ENCODE assay signal across 13 cellular contexts in the genomic region with DNA sequence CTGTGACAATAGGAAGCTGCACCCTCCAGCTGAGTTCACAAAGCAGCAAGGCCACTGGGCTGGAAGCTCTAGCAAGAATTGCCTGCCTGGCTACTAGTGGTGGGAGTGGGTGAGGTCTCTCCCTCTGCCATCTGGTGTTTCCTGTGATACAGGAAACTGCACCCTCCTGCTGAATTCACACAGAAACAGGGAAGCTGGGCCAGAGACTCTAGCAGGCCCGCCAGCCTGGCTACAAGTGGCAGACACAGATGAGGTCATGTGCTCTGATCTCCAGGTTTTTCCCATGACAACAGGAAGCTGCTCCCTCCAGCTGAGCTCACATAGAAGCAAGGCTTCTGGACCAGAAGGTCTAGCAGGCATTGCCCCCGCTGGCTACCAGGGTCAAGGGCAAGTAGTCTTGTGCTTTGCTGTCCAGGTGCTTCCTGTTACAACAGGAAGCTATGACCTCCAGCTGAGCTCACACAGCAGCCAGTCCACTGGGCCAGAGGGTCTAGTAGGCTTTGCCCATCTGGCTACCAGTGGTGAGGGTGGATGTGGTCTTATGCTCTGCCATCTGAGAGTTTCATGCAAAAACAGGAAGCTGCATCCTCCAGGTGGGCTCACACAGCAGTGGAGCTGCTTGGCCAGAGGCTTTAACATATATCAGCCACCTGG. TPM values are rescaled to one million over a fixed set of nuclear protein-coding genes. Genes with fewer than 3 reads are reported as not detected.
DNase-seq lines count a peak whose midpoint lies in the region; ATAC-seq and TF ChIP-seq lines count a peak whose summit lies in the region.
"Had no signal": no experiment of that assay in that cellular context is flagged by ENCODE, and none has a peak within 500 bp of the region (broad histone marks: within the 10 kb centered on the region; RNA-seq: fewer than 3 reads in every experiment).

No MANE protein-coding gene starts in this region.

- H3K4me1 ChIP-seq in Caco-2 = no peaks in the 10 kb centered on the region

- no peak overlapping the region for H3K4me3 ChIP-seq in Caco-2 (ENCODE audit: low read depth, low read length)
- H3K4me3 ChIP-seq: cardiac muscle cell had no signal

- ATAC-seq in GM18861 (IDR thresholded peaks at IDR 0.05; ENCODE audit: unreplicated experiment) = peak; percentile 63
- ATAC-seq: CD8-positive, alpha-beta T cell had no signal

- TF ChIP-seq CTCF in chondrocyte (IDR thresholded peaks at IDR 0.05) = no peak
- no peak for TF ChIP-seq CTCF in Caco-2 (IDR thresholded peaks at IDR 0.05; ENCODE audit: insufficient read depth in 1 of 2, low read depth in 1 of 2, low read length in 1 of 2, severe bottlenecking in 1 of 2, unreplicated experiment in 1 of 2)

- peak; percentile 67 for DNase-seq in chondrocyte (ENCODE audit: low spot score)
- DNase-seq in posterior vena cava (ENCODE audit: low spot score) = peak; percentile 80
- no peak for DNase-seq in Caco-2
- DNase-seq in NCI-H1930 (lab: John Stamatoyannopoulos, UW) = no peak
- no peak for DNase-seq in NCI-H1092 (lab: John Stamatoyannopoulos, UW)
- DNase-seq in activated CD4-positive, alpha-beta T cell treated with anti-CD3 and anti-CD28 coated beads for 48 hours = no peak
- DNase-seq: activated CD4-positive, alpha-beta T cell treated with anti-CD3 and anti-CD28 coated beads, Interleukin-2, amount 50 U/mL, for 1 hour; erythroblast; NCI-H1436 had no signal

- H3K27ac Mint-ChIP-seq in IgD-negative memory B cell (peak overlapping the region; percentile 19 to 64 (median 42)), chondrocyte (ENCODE audit: unreplicated experiment) (no peak overlapping the region), Caco-2 (ENCODE audit: unreplicated experiment) (no peak overlapping the region)
- H3K27ac Mint-ChIP-seq: CD8-positive, alpha-beta T cell had no signal

- no peaks in the 10 kb centered on the region for H3K36me3 ChIP-seq in Caco-2 (ENCODE audit: control insufficient read depth, insufficient read depth, low read length)
- H3K36me3 ChIP-seq: cardiac muscle cell had no signal

- peaks cover 5% of the 10 kb centered on the region for H3K36me3 Mint-ChIP-seq in IgD-negative memory B cell
- no peaks in the 10 kb centered on the region for H3K36me3 Mint-ChIP-seq in chondrocyte (ENCODE audit: low read depth)
- H3K36me3 Mint-ChIP-seq in Caco-2 (ENCODE audit: insufficient read depth, unreplicated experiment) = no peaks in the 10 kb centered on the region

- H3K27me3 ChIP-seq in Caco-2 (replicated peaks; ENCODE audit: control insufficient read depth, insufficient read depth, low read length) = no peaks in the 10 kb centered on the region
- H3K27me3 ChIP-seq: cardiac muscle cell had no signal

- H3K9me3 ChIP-seq in Caco-2 = no peaks in the 10 kb centered on the region

- no TSS peak for BruUV-seq in Caco-2 (replicated peaks; lab: Mats Ljungman, UMichigan)

- CTCF ChIA-PET in Caco-2 (lab: Charles Lee) = no interaction called here

- intact Hi-C loops in posterior vena cava (cut with DNase I) (no loop called here), Caco-2 (cut with micrococcal nuclease; ENCODE audit: unreplicated experiment) (no loop called here)

- H3K4me3 Mint-ChIP-seq in IgD-negative memory B cell (peak overlapping the region in 3 of 4 donors; percentile 46 to 73 (median 47)), chondrocyte (ENCODE audit: unreplicated experiment) (no peak overlapping the region), Caco-2 (ENCODE audit: unreplicated experiment) (no peak overlapping the region)
- H3K4me3 Mint-ChIP-seq: CD8-positive, alpha-beta T cell had no signal

- peaks cover 2% of the 10 kb centered on the region for H3K27me3 Mint-ChIP-seq in IgD-negative memory B cell
- no peaks in the 10 kb centered on the region for H3K27me3 Mint-ChIP-seq in chondrocyte (ENCODE audit: low read depth)
- no peaks in the 10 kb centered on the region for H3K27me3 Mint-ChIP-seq in Caco-2 (ENCODE audit: insufficient read depth, unreplicated experiment)

- POLR2A ChIA-PET in Caco-2 (lab: Charles Lee) = no interaction called here

- H3K4me1 Mint-ChIP-seq in IgD-negative memory B cell (peaks cover 1 to 7% (median 4%) of the 10 kb centered on the region in 3 donors), chondrocyte (ENCODE audit: low read depth) (no peaks in the 10 kb centered on the region), Caco-2 (ENCODE audit: low read depth, unreplicated experiment) (no peaks in the 10 kb centered on the region)

- H3K9me3 Mint-ChIP-seq in IgD-negative memory B cell (peaks cover 5 to 11% (median 9%) of the 10 kb centered on the region in 3 donors), chondrocyte (ENCODE audit: low read depth) (peaks cover 54% of the 10 kb centered on the region), Caco-2 (ENCODE audit: unreplicated experiment) (no peaks in the 10 kb centered on the region)

RNA-seq across cellular contexts. Expression of gene ZXDA, which starts 41.5 kb away (rescaled TPM):
- 5.8 TPM for polyA plus RNA-seq in IgD-negative memory B cell
- total RNA-seq in chondrocyte (not detected in 3 replicates), posterior vena cava (1 to 10 TPM; 5.0 to 5.7 TPM), Caco-2 (2022) (1.8 and 2.4 TPM in 2 replicates)

Comparison
In these comparisons a context has a peak if more than half of its experiments do, and no peak if none do; other contexts are left out.
1. H3K27ac Mint-ChIP-seq: peak in IgD-negative memory B cell (3 of 3); none in chondrocyte (single experiment) and Caco-2 (single experiment).
2. H3K4me3 Mint-ChIP-seq: peak in IgD-negative memory B cell (3 of 4); none in chondrocyte (single experiment) and Caco-2 (single experiment).
3. DNase-seq: peak in chondrocyte (single experiment) and posterior vena cava (single experiment); none in Caco-2 (0 of 2), NCI-H1930 (0 of 2), NCI-H1092 (single experiment) and activated CD4-positive, alpha-beta T cell treated with anti-CD3 and anti-CD28 coated beads for 48 hours (single experiment).